ENCODE assay signal across 11 cellular contexts in the genomic region with DNA sequence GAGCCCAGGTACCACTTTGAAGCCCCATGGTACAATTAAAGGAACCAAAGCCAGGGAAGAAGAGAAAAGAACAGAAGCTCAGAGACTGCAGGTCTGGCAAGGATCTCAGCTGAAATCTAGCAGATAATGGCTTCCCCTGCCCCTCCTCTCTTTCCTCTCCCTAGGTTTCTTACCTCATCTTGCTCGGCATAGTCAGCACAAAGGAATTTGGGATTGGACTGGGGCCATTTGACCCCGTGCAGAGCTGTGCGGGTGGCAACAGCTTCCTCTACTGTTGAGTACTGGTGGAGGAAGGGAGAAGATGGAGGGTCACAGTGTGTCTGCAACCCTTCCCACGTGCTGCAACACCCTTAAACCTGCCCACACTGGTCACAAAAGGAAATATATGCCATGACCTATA. TPM values are rescaled to one million over a fixed set of nuclear protein-coding genes. Genes with fewer than 3 reads are reported as not detected.
A peak's percentile ranks its signal among the peaks of the same experiment; 100 is the strongest.
DNase-seq lines count a peak whose midpoint lies in the region; ATAC-seq, FAIRE-seq and TF ChIP-seq lines count a peak whose summit lies in the region.
"Had no signal": no experiment of that assay in that cellular context is flagged by ENCODE, and none has a peak within 500 bp of the region (broad histone marks: within the 10 kb centered on the region; RNA-seq: fewer than 3 reads in every experiment).

No MANE protein-coding gene starts in this region.

- H3F3A ChIP-seq in GM23338 (replicated peaks; ENCODE audit: low read depth) = peaks cover 70% of the 10 kb centered on the region

- peaks cover 88% of the 10 kb centered on the region for H3K36me3 Mint-ChIP-seq in GM23338 (ENCODE audit: low read depth)

- peaks cover 12% of the 10 kb centered on the region for H3K4me1 Mint-ChIP-seq in GM23338

- CTCF ChIA-PET in GM10248 (lab: Yijun Ruan, JAX) = interaction anchor here (1.0 to 24.2 kb wide), 8 partner anchors 10 to 492 kb away, joined by 3 to 834 read pairs (median 8); a partner anchor contains a TSS

- no peak overlapping the region for H3K4me3 Mint-ChIP-seq in GM23338

- peaks cover 49% of the 10 kb centered on the region for H4K20me1 ChIP-seq in GM23338 (replicated peaks; ENCODE audit: insufficient read depth)

- no peak for TF ChIP-seq POLR2A in adrenal gland (IDR thresholded peaks at IDR 0.05)

- H3K9me2 ChIP-seq in GM23338 (ENCODE audit: insufficient read depth) = no peaks in the 10 kb centered on the region

- H3K27ac Mint-ChIP-seq in GM23338 = no peak overlapping the region

- H3K9ac ChIP-seq in skeletal muscle satellite cell (ENCODE audit: low read depth, low read length) (no peak overlapping the region), kidney (ENCODE audit: low read length in 2 of 2) (no peak overlapping the region)

- TF ChIP-seq CTCF in GM23338 (conservative IDR thresholded peaks at IDR 0.05; ENCODE audit: low read depth in 2 of 2) = no peak
- no peak for TF ChIP-seq CTCF in adrenal gland (IDR thresholded peaks at IDR 0.05)
- no peak for TF ChIP-seq CTCF in GM10248 (IDR thresholded peaks at IDR 0.05; ENCODE audit: control extremely low read depth, extremely low read depth, low read depth, missing control alignments)
- TF ChIP-seq CTCF in kidney (IDR thresholded peaks at IDR 0.05; ENCODE audit: borderline replicate concordance, extremely low read depth, insufficient read depth) = no peak

- H3K27me3 ChIP-seq in GM23338 (ENCODE audit: insufficient read depth) (no peaks in the 10 kb centered on the region), adrenal gland (no peaks in the 10 kb centered on the region), skeletal muscle satellite cell (ENCODE audit: control insufficient read depth, insufficient read depth, low read length) (no peaks in the 10 kb centered on the region)
- H3K27me3 ChIP-seq: tibial nerve had no signal

- H3K36me3 ChIP-seq in GM23338 (ENCODE audit: insufficient read depth) (peaks cover 59% of the 10 kb centered on the region), adrenal gland (replicated peaks in 1 of 2) (peaks cover 0 to 84% of the 10 kb centered on the region in 2 donors), skeletal muscle satellite cell (ENCODE audit: insufficient read depth, low read length) (peaks cover 69% of the 10 kb centered on the region), kidney (ENCODE audit: control insufficient read depth in 1 of 2, insufficient read depth in 2 of 2, low read length in 2 of 2) (peaks cover 49 to 63% of the 10 kb centered on the region in 2 donors)

- POLR2A ChIA-PET in GM10248 (lab: Yijun Ruan, JAX) = interaction anchor here (0.6 kb wide), 1 partner anchor 31 kb away, joined by 4 read pairs; no protein-coding TSS in a partner anchor

- H3K27ac ChIP-seq in GM23338 (ENCODE audit: low read depth) (peak overlapping the region; percentile 59; the same call in 1 of the 2 replicates), adrenal gland (peak overlapping the region; percentile 15 to 80 (median 73)), kidney (ENCODE audit: low read depth in 2 of 2, low read length in 2 of 2) (peak overlapping the region in 1 of 2 donors; percentile 13)

- H3K9me3 ChIP-seq in adrenal gland (replicated peaks in 1 of 3) (no peaks in the 10 kb centered on the region), skeletal muscle satellite cell (replicated peaks; ENCODE audit: low read length) (no peaks in the 10 kb centered on the region), kidney (ENCODE audit: control insufficient read depth in 1 of 2, low read length in 2 of 2) (no peaks in the 10 kb centered on the region)
- H3K9me3 ChIP-seq: tibial nerve had no signal

- H2AFZ ChIP-seq in GM23338 = no peak overlapping the region

- no peaks in the 10 kb centered on the region for H3K9me3 Mint-ChIP-seq in GM23338

- no peak overlapping the region for H3K4me3 ChIP-seq in GM23338
- no peak overlapping the region for H3K4me3 ChIP-seq in adrenal gland
- no peak overlapping the region for H3K4me3 ChIP-seq in skeletal muscle satellite cell (ENCODE audit: low read length)
- H3K4me3 ChIP-seq in kidney (ENCODE audit: low read length in 2 of 2) = no peak overlapping the region
- H3K4me3 ChIP-seq: GM12878, tibial nerve had no signal

- H3K27me3 Mint-ChIP-seq in GM23338 (ENCODE audit: insufficient read depth, low read depth, poor library complexity) = peaks cover 19% of the 10 kb centered on the region

- H3K79me2 ChIP-seq in GM23338 (replicated peaks; ENCODE audit: insufficient read depth) = peaks cover 34% of the 10 kb centered on the region

- FAIRE-seq in kidney (lab: Jason Lieb, UNC) = no peak
- FAIRE-seq: GM12878 had no signal

- intact Hi-C loops in adrenal gland (cut with DNase I) = loop anchor here in 1 of 2 donors (5.0 kb wide), 1 partner anchor 40 kb away; a partner anchor contains a TSS
- intact Hi-C loops in left cardiac atrium (cut with DNase I) = no loop called here
- intact Hi-C loops in kidney (cut with DNase I) = no loop called here

- no peak overlapping the region for H3K4me2 ChIP-seq in GM23338
- peak overlapping the region; percentile 38 for H3K4me2 ChIP-seq in skeletal muscle satellite cell (ENCODE audit: low read length)

- H3K4me1 ChIP-seq in GM23338 (ENCODE audit: insufficient read depth) (peaks cover 3% of the 10 kb centered on the region; the same call in 1 of the 2 replicates), adrenal gland (replicated peaks in 1 of 2) (peaks cover 4 to 24% of the 10 kb centered on the region in 2 donors), skeletal muscle satellite cell (ENCODE audit: control insufficient read depth, insufficient read depth, low read length) (peaks cover 24% of the 10 kb centered on the region), kidney (ENCODE audit: control insufficient read depth in 1 of 2, insufficient read depth in 1 of 2, low read depth in 1 of 2, low read length in 2 of 2) (peaks cover 4 to 7% of the 10 kb centered on the region in 2 donors)

- ATAC-seq in GM23338 (no peak), left cardiac atrium (peak; percentile 21 to 74)
- ATAC-seq: GM12878 had no signal

- WGBS in adrenal gland, 4 donors = 7 to 25% (median 10%) methylated on average over 4 of the region's 4 CpGs

- DNase-seq in GM23338 (ENCODE audit: low spot score) (no peak), adrenal gland (peak; percentile 82 to 97 (median 93)), left cardiac atrium (peak; percentile 68), GM10248 (ENCODE audit: extremely low spot score) (no peak), kidney (no peak), OCI-M2 (lab: John Stamatoyannopoulos, UW; ENCODE audit: unreplicated experiment) (no peak), NCI-H510A treated with DMSO at 0.1 percent for 48 hours (lab: John Stamatoyannopoulos, UW) (no peak)
- DNase-seq: anterior cingulate cortex had no signal

TF ChIP-seq in GM23338, 12 proteins besides CTCF, POLR2A, EP300 and RAD21 (continues in another document):
- TF ChIP-seq ZNF331 (CRISPR knock-in tag; IDR thresholded peaks at IDR 0.05; ENCODE audit: low read depth) = no peak
- no peak for TF ChIP-seq JUNB (IDR thresholded peaks at IDR 0.05; ENCODE audit: unreplicated experiment)
- no peak for TF ChIP-seq NANOG (IDR thresholded peaks at IDR 0.05; ENCODE audit: borderline replicate concordance)

RNA-seq across cellular contexts. Expression of a gene that starts 4.7 kb away (rescaled TPM):
- total RNA-seq in GM23338 (2014; rRNA removed; shearing (Covaris generic)) = 16.9 and 17.8 TPM in 2 replicates
- polyA plus RNA-seq in GM23338 (2016; fragmentation: Nextera tagmentation; extraction: Ambion mirVana) (4.4 and 6.2 TPM in 2 replicates), adrenal gland (10 to 100 TPM in 2 of 3 donors, 1 to 10 TPM in 1; 1.5 to 29.3 (median 15.3) TPM), kidney (ENCODE audit: insufficient read depth, low read depth, low replicate concordance) (5.4 TPM)
- total RNA-seq in adrenal gland (1 to 10 TPM; 1.9 to 5.7 (median 3.4) TPM), left cardiac atrium (1 to 10 TPM; 1.6 to 3.4 TPM), kidney (5.1 TPM)
- 3.5 and 4.1 TPM in 2 replicates for total RNA-seq in skeletal muscle satellite cell (2012; rRNA removed)

RNA-seq across cellular contexts. Expression of a gene that starts 20.0 kb away (rescaled TPM):
- total RNA-seq in GM23338 (2014; rRNA removed; shearing (Covaris generic)) = 0.07 and 0.19 TPM in 2 replicates
- not detected in 2 replicates for polyA plus RNA-seq in GM23338 (2016; fragmentation: Nextera tagmentation; extraction: Ambion mirVana)
- not detected for total RNA-seq in adrenal gland
- not detected for polyA plus RNA-seq in adrenal gland
- not detected for total RNA-seq in left cardiac atrium
- total RNA-seq in skeletal muscle satellite cell (2012; rRNA removed) = not detected in 2 replicates
- not detected for total RNA-seq in kidney
- not detected for polyA plus RNA-seq in kidney (ENCODE audit: insufficient read depth, low read depth, low replicate concordance)
- total RNA-seq: GM12878, tibial nerve had no signal
- polyA plus RNA-seq: GM12878 had no signal

RNA-seq across cellular contexts. Expression of a gene that starts 27.3 kb away (rescaled TPM):
- total RNA-seq in GM23338 (2014; rRNA removed; shearing (Covaris generic)) = 229 and 265 TPM in 2 replicates
- polyA plus RNA-seq in GM23338 (2016; fragmentation: Nextera tagmentation; extraction: Ambion mirVana) = 341 and 367 TPM in 2 replicates
- total RNA-seq in adrenal gland = 100 to 1,000 TPM; 114 to 251 (median 139) TPM
- 100 to 1,000 TPM in 1 of 3 donors, 10 to 100 TPM in 2; 55.4 to 175 (median 75.4) TPM for polyA plus RNA-seq in adrenal gland
- total RNA-seq in left cardiac atrium = 100 to 1,000 TPM in 1 of 2 donors, 10 to 100 TPM in 1; 98.1 to 114 TPM
- 194 and 215 TPM in 2 replicates for total RNA-seq in skeletal muscle satellite cell (2012; rRNA removed)
- total RNA-seq in kidney = 87.1 TPM
- 190 TPM for polyA plus RNA-seq in kidney (ENCODE audit: insufficient read depth, low read depth, low replicate concordance)

RNA-seq across cellular contexts. Expression of a gene that starts 32.9 kb away (rescaled TPM):
- total RNA-seq in GM23338 (2014; rRNA removed; shearing (Covaris generic)) = 169 and 172 TPM in 2 replicates
- polyA plus RNA-seq in GM23338 (2016; fragmentation: Nextera tagmentation; extraction: Ambion mirVana) = 73.6 and 76.1 TPM in 2 replicates
- 100 to 1,000 TPM in 4 of 8 donors, 10 to 100 TPM in 4; 73.1 to 203 (median 111) TPM for total RNA-seq in adrenal gland
- polyA plus RNA-seq in adrenal gland = 100 to 1,000 TPM; 116 to 431 (median 258) TPM
- total RNA-seq in left cardiac atrium = 10 to 100 TPM; 71.4 to 77.5 TPM
- 64.4 and 77.3 TPM in 2 replicates for total RNA-seq in skeletal muscle satellite cell (2012; rRNA removed)
- total RNA-seq in kidney = 150 TPM
- polyA plus RNA-seq in kidney (ENCODE audit: insufficient read depth, low read depth, low replicate concordance) = 54.9 TPM

RNA-seq across cellular contexts. Expression of a gene that starts 33.3 kb away (rescaled TPM):
- 49.4 and 57.4 TPM in 2 replicates for total RNA-seq in GM23338 (2014; rRNA removed; shearing (Covaris generic))
- polyA plus RNA-seq in GM23338 (2016; fragmentation: Nextera tagmentation; extraction: Ambion mirVana) (114 and 118 TPM in 2 replicates), adrenal gland (10 to 100 TPM; 28.0 to 52.9 (median 35.1) TPM), kidney (ENCODE audit: insufficient read depth, low read depth, low replicate concordance) (56.6 TPM)
- total RNA-seq in adrenal gland (100 to 1,000 TPM in 1 of 8 donors, 10 to 100 TPM in 7; 23.9 to 206 (median 53.1) TPM), left cardiac atrium (10 to 100 TPM; 30.8 to 37.9 TPM), kidney (42.8 TPM)
- total RNA-seq in skeletal muscle satellite cell (2012; rRNA removed) = 33.5 and 45.9 TPM in 2 replicates

Comparison
In these comparisons a context has a peak if more than half of its experiments do, and no peak if none do; other contexts are left out.
1. DNase-seq: peak in adrenal gland (7 of 7) and left cardiac atrium (single experiment); none in GM23338 (single experiment), GM10248 (single experiment), kidney (single experiment), OCI-M2 (single experiment) and NCI-H510A treated with DMSO at 0.1 percent for 48 hours (single experiment).